ENCODE assay signal across 32 cellular contexts in genomic region chr5:138697720-138698360, GRCh38.
"Had no signal": no experiment of that assay in that cellular context is flagged by ENCODE, and none has a peak within 500 bp of the region (broad histone marks: within the 10 kb centered on the region; RNA-seq: fewer than 3 reads in every experiment).

No MANE protein-coding gene starts in this region.

- FAIRE-seq: kidney had no signal

- H3K36me3 ChIP-seq: breast epithelium, colonic mucosa, gastroesophageal sphincter, neural progenitor cell, right atrium auricular region, upper lobe of left lung, vagina, WERI-Rb-1 had no signal

- H3K9ac ChIP-seq: neural progenitor cell had no signal

- H3K79me2 ChIP-seq: hepatocyte had no signal

- H2AFZ ChIP-seq: hepatocyte, neural progenitor cell had no signal

- ATAC-seq: activated CD4-positive, CD25-positive, alpha-beta regulatory T cell treated with anti-CD3 and anti-CD28 coated beads, Interleukin-2, amount 50 U/mL, for 24 hours; gastroesophageal sphincter; left colon; naive thymus-derived CD8-positive, alpha-beta T cell; stimulated activated memory B cell treated with anti-CD40 and anti-IgM and Interleukin-4, amounts not matched to agents 10 μg/mL and 1 μg/mL and 100 μg/mL, for 72 hours; stimulated activated naive CD8-positive, alpha-beta T cell treated with anti-CD3 and anti-CD28 coated beads, Interleukin-15, amount 100 ng/mL, for 72 hours had no signal

- H3K4me1 ChIP-seq: breast epithelium, colonic mucosa, gastroesophageal sphincter, vagina had no signal

- H3K27ac ChIP-seq: breast epithelium, colonic mucosa, gastroesophageal sphincter, hepatocyte, neural progenitor cell, right atrium auricular region, skin epidermis, upper lobe of left lung, vagina, WERI-Rb-1 had no signal

- H3K27me3 ChIP-seq: breast epithelium, colonic mucosa, gastroesophageal sphincter, hepatocyte, neural progenitor cell, right atrium auricular region, upper lobe of left lung, vagina had no signal

- H3K4me2 ChIP-seq: hepatocyte, neural progenitor cell had no signal

- H3K9me3 ChIP-seq: breast epithelium, colonic mucosa, gastroesophageal sphincter, right atrium auricular region, upper lobe of left lung, vagina had no signal

- DNase-seq: activated CD4-positive, alpha-beta T cell treated with anti-CD3 and anti-CD28 coated beads for 48 hours; activated CD4-positive, alpha-beta T cell treated with anti-CD3 and anti-CD28 coated beads, Interleukin-2, amount 50 U/mL, for 48 hours; activated CD8-positive, alpha-beta memory T cell treated with anti-CD3 and anti-CD28 coated beads, Interleukin-2, amount 50 U/mL, for 4 hours; activated effector memory CD4-positive, alpha-beta T cell treated with anti-CD3 and anti-CD28 coated beads, Interleukin-2, amount 50 U/mL, for 16 hours; activated naive CD4-positive, alpha-beta T cell treated with anti-CD3 and anti-CD28 coated beads, Interleukin-2, amount 10 ng/mL, durations not matched to agents 7 days and 5 days; activated T-cell treated with anti-CD3 and anti-CD28 coated beads, Interleukin-2, amount 50 U/mL, for 1 hour; amniotic stem cell; colonic mucosa; effector CD8-positive, alpha-beta T cell; immature natural killer cell; kidney; left colon; midbrain; naive thymus-derived CD8-positive, alpha-beta T cell; stimulated activated CD4-positive, alpha-beta T cell treated with anti-CD3 and anti-CD28 coated beads, Interleukin-1b, Interleukin-23, amount 100 ng/mL, for 48 hours; stimulated activated CD4-positive, alpha-beta T cell treated with anti-CD3 and anti-CD28 coated beads, Interleukin-4, amount 100 ng/mL, for 4 hours; stimulated activated CD8-positive, alpha-beta memory T cell treated with anti-CD3 and anti-CD28 coated beads, Interleukin-4, amount 100 ng/mL, for 48 hours; stimulated activated naive CD8-positive, alpha-beta T cell treated with anti-CD3 and anti-CD28 coated beads, Interleukin-15, amount 100 ng/mL, for 72 hours; substantia nigra; SW 1271; T1000; upper lobe of left lung; WERI-Rb-1 had no signal

- H3K4me3 ChIP-seq: breast epithelium, colonic mucosa, gastroesophageal sphincter, hepatocyte, neural progenitor cell, right atrium auricular region, skin epidermis, upper lobe of left lung, vagina had no signal
